ENCODE assay signal across 7 cellular contexts in the genomic region with DNA sequence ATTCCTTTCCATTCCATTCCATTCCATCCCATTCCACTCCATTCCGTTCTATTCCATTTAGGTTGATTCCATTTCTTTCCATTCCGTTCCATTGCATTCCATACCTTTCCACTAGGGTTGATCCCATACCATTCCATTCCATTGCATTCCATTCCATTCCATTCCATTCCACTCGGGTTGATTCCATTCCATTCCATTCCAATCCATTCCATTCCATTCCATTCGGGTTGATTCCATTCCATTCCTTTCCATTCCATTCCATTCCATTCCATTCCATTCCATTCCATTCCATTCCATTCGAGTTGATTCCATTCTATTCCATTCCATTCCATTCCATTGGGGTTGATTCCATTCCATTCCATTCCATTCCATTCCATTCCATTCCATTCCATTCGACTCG.
A peak's percentile ranks its signal among the peaks of the same experiment; 100 is the strongest.
DNase-seq lines count a peak whose midpoint lies in the region; ATAC-seq and TF ChIP-seq lines count a peak whose summit lies in the region.
"Not testable (repeated sequence)": the region's sequence is repeated elsewhere in the genome, so short reads cannot be mapped to it uniquely, and the experiment has no call there.

No MANE protein-coding gene starts in this region.

- in situ Hi-C loops in Panc1 (cut with HindIII; ENCODE audit: low pct_unique_long_range_greater_than_20kb, low sequenced_read_pairs), result not testable (repeated sequence)

- not testable (repeated sequence) for H3K4me1 Mint-ChIP-seq in endothelial cell (ENCODE audit: unreplicated experiment)
- H3K4me1 Mint-ChIP-seq in naive thymus-derived CD4-positive, alpha-beta T cell, result peaks cover 0 to 28% (median 0%) of the 10 kb centered on the region in 7 donors

- H3K27me3 Mint-ChIP-seq in endothelial cell (ENCODE audit: unreplicated experiment), result peaks cover 44% of the 10 kb centered on the region
- H3K27me3 Mint-ChIP-seq in naive thymus-derived CD4-positive, alpha-beta T cell, result not testable (repeated sequence)

- peaks cover 28% of the 10 kb centered on the region for H3K36me3 Mint-ChIP-seq in endothelial cell (ENCODE audit: low read depth, unreplicated experiment)
- peaks cover 21 to 66% (median 56%) of the 10 kb centered on the region in 5 donors for H3K36me3 Mint-ChIP-seq in naive thymus-derived CD4-positive, alpha-beta T cell

- TF ChIP-seq CTCF in Panc1 (IDR thresholded peaks at IDR 0.05); endothelial cell (IDR thresholded peaks at IDR 0.05; ENCODE audit: unreplicated experiment): not testable (repeated sequence)

- not testable (repeated sequence) for H3K27ac ChIP-seq in Panc1 (ENCODE audit: low read length); naive thymus-derived CD4-positive, alpha-beta T cell (ENCODE audit: low read depth, low read length)

- not testable (repeated sequence) for H3K27ac Mint-ChIP-seq in endothelial cell (ENCODE audit: unreplicated experiment); naive thymus-derived CD4-positive, alpha-beta T cell

- not testable (repeated sequence) for H3K4me3 ChIP-seq in Panc1 (ENCODE audit: low read depth in 2 of 2, low read length in 2 of 2); naive thymus-derived CD4-positive, alpha-beta T cell (ENCODE audit: low read length)

- H3K4me3 Mint-ChIP-seq in endothelial cell (ENCODE audit: unreplicated experiment), result peak overlapping the region; percentile 0
- H3K4me3 Mint-ChIP-seq in naive thymus-derived CD4-positive, alpha-beta T cell, result not testable (repeated sequence)

- ATAC-seq in GM18907 (IDR thresholded peaks at IDR 0.05; ENCODE audit: unreplicated experiment), result peak; percentile 67
- peak; percentile 54 for ATAC-seq in GM21447 (IDR thresholded peaks at IDR 0.05; ENCODE audit: unreplicated experiment)
- ATAC-seq in HG02840 (IDR thresholded peaks at IDR 0.05; ENCODE audit: low FRiP score, unreplicated experiment), result peak; percentile 61
- peak; percentile 57 for ATAC-seq in HG03175 (IDR thresholded peaks at IDR 0.05; ENCODE audit: unreplicated experiment)
- ATAC-seq in Panc1, result peak; percentile 64
- ATAC-seq in naive thymus-derived CD4-positive, alpha-beta T cell, result peak; percentile 56

- H3K4me1 ChIP-seq in Panc1 (ENCODE audit: control insufficient read depth, insufficient read depth, low read length); naive thymus-derived CD4-positive, alpha-beta T cell (ENCODE audit: control insufficient read depth in 2 of 2, insufficient read depth in 2 of 2, low read length in 2 of 2): not testable (repeated sequence)

- intact Hi-C loops in Panc1 (cut with micrococcal nuclease; ENCODE audit: unreplicated experiment); naive thymus-derived CD4-positive, alpha-beta T cell (cut with micrococcal nuclease): not testable (repeated sequence)

- CTCF ChIA-PET in Panc1 (lab: Charles Lee); naive thymus-derived CD4-positive, alpha-beta T cell (lab: Charles Lee): not testable (repeated sequence)

- not testable (repeated sequence) for H3K9me3 ChIP-seq in Panc1 (ENCODE audit: control insufficient read depth, insufficient read depth, low read depth, low read length)
- peaks cover 12 to 58% (median 18%) of the 10 kb centered on the region in 3 experiments for H3K9me3 ChIP-seq in naive thymus-derived CD4-positive, alpha-beta T cell (ENCODE audit: control insufficient read depth in 2 of 3, low read length in 3 of 3)

- H3K36me3 ChIP-seq in Panc1 (ENCODE audit: control insufficient read depth, insufficient read depth, low read length); naive thymus-derived CD4-positive, alpha-beta T cell (ENCODE audit: control insufficient read depth in 2 of 3, insufficient read depth in 3 of 3, low read length in 3 of 3): not testable (repeated sequence)

- not testable (repeated sequence) for DNase-seq in Panc1 (ENCODE audit: low read depth, low spot score); endothelial cell (ENCODE audit: low spot score); naive thymus-derived CD4-positive, alpha-beta T cell

- peaks cover 55% of the 10 kb centered on the region for H3K9me3 Mint-ChIP-seq in endothelial cell (ENCODE audit: unreplicated experiment)
- peaks cover 30 to 96% (median 78%) of the 10 kb centered on the region in 11 donors for H3K9me3 Mint-ChIP-seq in naive thymus-derived CD4-positive, alpha-beta T cell

- not testable (repeated sequence) for BruUV-seq in Panc1 (replicated peaks; lab: Mats Ljungman, UMichigan)

- H3K27me3 ChIP-seq in Panc1 (ENCODE audit: control insufficient read depth, insufficient read depth, low read length); naive thymus-derived CD4-positive, alpha-beta T cell (ENCODE audit: control insufficient read depth in 2 of 2, insufficient read depth in 2 of 2, low read length in 2 of 2): not testable (repeated sequence)

- POLR2A ChIA-PET in Panc1 (lab: Charles Lee); naive thymus-derived CD4-positive, alpha-beta T cell (lab: Charles Lee): not testable (repeated sequence)
